Comparison of ENCODE assay signal across 8 cellular contexts in the genomic region with DNA sequence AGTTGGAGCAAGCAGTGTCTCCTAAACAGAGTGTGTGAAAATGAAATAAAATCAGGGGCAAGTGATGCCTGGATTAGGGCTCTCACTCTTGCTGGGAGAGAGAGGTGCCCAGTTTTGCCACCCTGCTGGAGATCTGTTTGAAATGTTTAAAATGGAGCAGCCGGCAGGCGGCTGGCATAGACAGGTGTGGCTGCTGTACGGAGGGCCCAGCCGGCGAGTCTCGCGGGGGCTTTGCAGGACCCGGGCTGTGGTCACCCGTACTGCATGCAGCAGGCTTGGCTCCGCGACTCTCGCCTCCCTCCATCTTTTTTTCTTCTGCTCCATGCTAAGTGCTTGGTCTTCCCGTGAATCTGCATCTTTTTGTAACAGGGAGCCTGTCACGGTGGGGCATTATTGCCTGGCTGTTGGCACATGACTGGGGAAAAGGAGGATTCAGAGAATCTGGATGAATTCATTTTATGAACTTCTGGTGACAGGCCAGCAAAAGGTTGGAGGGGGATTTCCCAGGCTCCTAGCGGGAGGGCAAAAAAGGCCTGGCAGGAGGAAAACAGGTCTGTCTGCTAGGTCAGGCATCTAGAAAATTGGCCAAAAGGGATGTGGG. TPM values are rescaled to one million over a fixed set of nuclear protein-coding genes. Genes with fewer than 3 reads are reported as not detected.
DNase-seq lines count a peak whose midpoint lies in the region; ATAC-seq, FAIRE-seq and TF ChIP-seq lines count a peak whose summit lies in the region.

No MANE protein-coding gene starts in this region.

- H3K36me3 ChIP-seq in BLaER1 treated with 17β-estradiol and CSF1 and Interleukin-3, amounts not matched to agents 10 nM and 100 nM, result peaks cover 0 to 28% (median 9%) of the 10 kb centered on the region in 11 experiments; a peak in 14 of 22 replicates
- H3K36me3 ChIP-seq in KMS-11 (ENCODE audit: insufficient read depth) (no peaks in the 10 kb centered on the region), bronchial epithelial cell (ENCODE audit: control insufficient read depth, insufficient read depth, low read length) (no peaks in the 10 kb centered on the region), HepG2 (replicated peaks in 1 of 2; ENCODE audit: control insufficient read depth in 1 of 2, insufficient read depth in 2 of 2, low read length in 2 of 2) (peaks cover 5 to 10% of the 10 kb centered on the region in 2 experiments), thyroid gland (no peaks in the 10 kb centered on the region)

- peak overlapping the region in 9 of 11 experiments; percentile 94 to 100 (median 98); a peak in 18 of 22 replicates for H3K27ac ChIP-seq in BLaER1 treated with 17β-estradiol and CSF1 and Interleukin-3, amounts not matched to agents 10 nM and 100 nM
- H3K27ac ChIP-seq in KMS-11 (no peak overlapping the region), HepG2 (ENCODE audit: extremely low read length, insufficient read depth, low read length) (peak overlapping the region; percentile 2), thyroid gland (peak overlapping the region; percentile 50 to 85 (median 82))

- H3K4me3 ChIP-seq in BLaER1 treated with 17β-estradiol and CSF1 and Interleukin-3, amounts not matched to agents 10 nM and 100 nM, result peak overlapping the region; percentile 81 to 100 (median 97)
- H3K4me3 ChIP-seq in KMS-11 (IDR thresholded peaks at IDR 0.05; ENCODE audit: insufficient read depth, low read depth, low read length) (no peak overlapping the region), bronchial epithelial cell (ENCODE audit: low read depth, low read length) (peak overlapping the region; percentile 54), HepG2 (replicated peaks in 1 of 3; ENCODE audit: insufficient read depth in 1 of 3, low read depth in 2 of 3, low read length in 3 of 3) (peak overlapping the region; percentile 76 to 94 (median 80)), thyroid gland (replicated peaks in 1 of 3) (peak overlapping the region; percentile 2 to 87 (median 62))

- TF ChIP-seq RAD21 in HepG2 (CRISPR knock-in tag; IDR thresholded peaks at IDR 0.05), result peak; percentile 26; the same call in 1 of the 2 replicates

- in situ Hi-C loops in HepG2 (cut with HindIII; ENCODE audit: extremely low pct_ligation_motif_present, low pct_unique_long_range_greater_than_20kb), result no loop called here

- TF ChIP-seq CTCF in KMS-11 (conservative IDR thresholded peaks at IDR 0.05; ENCODE audit: low read depth, low read length), result no peak
- no peak for TF ChIP-seq CTCF in bronchial epithelial cell (IDR thresholded peaks at IDR 0.05; ENCODE audit: insufficient read depth, low read length, severe bottlenecking)
- no peak for TF ChIP-seq CTCF in HepG2 (CRISPR knock-in tag; IDR thresholded peaks at IDR 0.05)
- TF ChIP-seq CTCF in thyroid gland (IDR thresholded peaks at IDR 0.05), result no peak

- BruUV-seq in HepG2 (replicated peaks; lab: Mats Ljungman, UMichigan), result no TSS peak

- no peaks in the 10 kb centered on the region; a peak in 2 of 22 replicates for H3K27me3 ChIP-seq in BLaER1 treated with 17β-estradiol and CSF1 and Interleukin-3, amounts not matched to agents 10 nM and 100 nM
- H3K27me3 ChIP-seq in KMS-11 (ENCODE audit: insufficient read depth, low read depth) (no peaks in the 10 kb centered on the region), bronchial epithelial cell (ENCODE audit: control insufficient read depth, insufficient read depth, low read length) (no peaks in the 10 kb centered on the region), HepG2 (ENCODE audit: control insufficient read depth in 1 of 2, insufficient read depth in 2 of 2, low read length in 2 of 2) (no peaks in the 10 kb centered on the region; a peak in 1 of 5 replicates), thyroid gland (no peaks in the 10 kb centered on the region)

- DNase-seq in bronchial epithelial cell (ENCODE audit: low read depth), result no peak
- no peak for DNase-seq in HepG2 (ENCODE audit: low spot score)
- DNase-seq in thyroid gland, result peak; percentile 46 to 62
- DNase-seq in HPDE6-E6E7 (ENCODE audit: extremely low spot score), result no peak

- FAIRE-seq in bronchial epithelial cell (lab: Jason Lieb, UNC) (no peak), HepG2 (lab: Jason Lieb, UNC) (no peak)

- H4K20me1 ChIP-seq in BLaER1 treated with 17β-estradiol and CSF1 and Interleukin-3, amounts not matched to agents 10 nM and 100 nM, result peaks cover 32 to 62% (median 58%) of the 10 kb centered on the region in 11 experiments; a peak in 21 of 22 replicates
- H4K20me1 ChIP-seq in KMS-11 (ENCODE audit: insufficient read depth), result no peaks in the 10 kb centered on the region
- H4K20me1 ChIP-seq in HepG2 (ENCODE audit: insufficient read depth, low read length), result peaks cover 59% of the 10 kb centered on the region

- peak overlapping the region; percentile 94 to 100 (median 98) for H3K9ac ChIP-seq in BLaER1 treated with 17β-estradiol and CSF1 and Interleukin-3, amounts not matched to agents 10 nM and 100 nM
- H3K9ac ChIP-seq in KMS-11, result no peak overlapping the region
- peak overlapping the region; percentile 81 for H3K9ac ChIP-seq in HepG2 (ENCODE audit: insufficient read depth, low read depth, low read length)

- H3K79me2 ChIP-seq in KMS-11 (ENCODE audit: insufficient read depth, low read depth) (no peaks in the 10 kb centered on the region; the same call in 1 of the 2 replicates), HepG2 (ENCODE audit: insufficient read depth, low read length) (peaks cover 64% of the 10 kb centered on the region)

- TF ChIP-seq POLR2A in HepG2 (IDR thresholded peaks at IDR 0.05; ENCODE audit: insufficient read depth in 1 of 2, low read depth in 2 of 2, low read length in 2 of 2) (0 out of 4 replicates have a peak, but pooled peaks of 1 of the 2 experiments have one; percentile 19), thyroid gland (IDR thresholded peaks at IDR 0.05) (no peak)

- TF ChIP-seq EP300 in HepG2 (IDR thresholded peaks at IDR 0.05; ENCODE audit: low read depth in 2 of 2, low read length in 2 of 2) (no peak), HepG2 (CRISPR knock-in tag; IDR thresholded peaks at IDR 0.05; ENCODE audit: borderline replicate concordance) (no peak)

- intact Hi-C loops in HepG2 (cut with micrococcal nuclease; ENCODE audit: unreplicated experiment) (no loop called here), thyroid gland (cut with DNase I) (no loop called here)

- peaks cover 0 to 9% (median 0%) of the 10 kb centered on the region in 11 experiments; a peak in 5 of 22 replicates for H3K9me3 ChIP-seq in BLaER1 treated with 17β-estradiol and CSF1 and Interleukin-3, amounts not matched to agents 10 nM and 100 nM (replicated peaks in 1 of 11)
- H3K9me3 ChIP-seq in HepG2 (ENCODE audit: low read length), result no peaks in the 10 kb centered on the region
- no peaks in the 10 kb centered on the region for H3K9me3 ChIP-seq in thyroid gland

- CTCF ChIA-PET in HepG2 (lab: Yijun Ruan, JAX; ENCODE audit: low intra/inter-chr PET ratio, low total read pairs), result no interaction called here

- ATAC-seq in HepG2 (peak; percentile 31), GM21723 (IDR thresholded peaks at IDR 0.05; ENCODE audit: unreplicated experiment) (no peak), HG03159 (IDR thresholded peaks at IDR 0.05; ENCODE audit: unreplicated experiment) (no peak)

- WGBS in HepG2 (ENCODE audit: low lambda C conversion rate), result 3% methylated on average over 15 of the region's 15 CpGs
- WGBS in thyroid gland, 2 donors, result 6 to 15% methylated on average over 9 to 15 of the region's 15 CpGs

- POLR2A ChIA-PET in HepG2 (lab: Yijun Ruan, JAX), result interaction anchor here (3.3 kb wide), 1 partner anchor 8 kb away, joined by 14 read pairs; no protein-coding TSS in a partner anchor

- H3K4me1 ChIP-seq in BLaER1 treated with 17β-estradiol and CSF1 and Interleukin-3, amounts not matched to agents 10 nM and 100 nM, result peaks cover 40 to 56% (median 54%) of the 10 kb centered on the region in 10 experiments
- H3K4me1 ChIP-seq in KMS-11 (ENCODE audit: low read depth, poor library complexity, severe bottlenecking), result peaks cover 19% of the 10 kb centered on the region
- peaks cover 68% of the 10 kb centered on the region for H3K4me1 ChIP-seq in HepG2 (ENCODE audit: insufficient read depth, low read length)
- H3K4me1 ChIP-seq in thyroid gland, result peaks cover 40% of the 10 kb centered on the region in 2 donors

- H3K4me2 ChIP-seq in BLaER1 treated with 17β-estradiol and CSF1 and Interleukin-3, amounts not matched to agents 10 nM and 100 nM, result peak overlapping the region; percentile 88 to 99 (median 95)
- peak overlapping the region; percentile 56 for H3K4me2 ChIP-seq in KMS-11
- peak overlapping the region; percentile 89 for H3K4me2 ChIP-seq in HepG2 (ENCODE audit: low read depth, low read length)

- H2AFZ ChIP-seq in KMS-11 (ENCODE audit: low read depth), result no peak overlapping the region
- no peak overlapping the region for H2AFZ ChIP-seq in HepG2 (ENCODE audit: low read length)

RNA-seq across cellular contexts. Expression of gene ZNRF1, which starts 1.8 kb away (rescaled TPM):
- total RNA-seq in bronchial epithelial cell (10.8 and 13.8 TPM in 2 replicates), HepG2 (2016; rRNA removed; fragmentation: Illumina TruSeq; extraction: Trizol) (32.3 and 43.9 TPM in 2 replicates), thyroid gland (10 to 100 TPM; 47.4 to 94.5 (median 57.4) TPM)
- total RNA-seq in HepG2 (2016; cell fraction: cytosol; rRNA removed; fragmentation: Illumina TruSeq; extraction: Trizol; ENCODE audit: low read depth), result 46.2 and 52.2 TPM in 2 replicates
- total RNA-seq in HepG2 (2016; cell fraction: insoluble cytoplasmic fraction; rRNA removed; fragmentation: Illumina TruSeq; extraction: Trizol), result 26.3 and 43.8 TPM in 2 replicates
- total RNA-seq in HepG2 (2016; cell fraction: membrane; rRNA removed; fragmentation: Illumina TruSeq; extraction: Trizol), result 73.9 and 84.0 TPM in 2 replicates
- total RNA-seq in HepG2 (2016; cell fraction: nucleus; rRNA removed; fragmentation: Illumina TruSeq; extraction: Trizol), result 34.9 and 38.5 TPM in 2 replicates
- 57.8 and 58.7 TPM in 2 replicates for polyA plus RNA-seq in HepG2 (2011; rRNA removed)
- 49.3 and 50.7 TPM in 2 replicates for polyA plus RNA-seq in HepG2 (2011; cell fraction: cytosol; rRNA removed)
- polyA plus RNA-seq in HepG2 (2011; cell fraction: nucleus; rRNA removed), result 53.8 and 60.6 TPM in 2 replicates
- polyA plus RNA-seq in HepG2 (2012), result 60.3 and 61.1 TPM in 2 replicates
- polyA plus RNA-seq in HepG2 (2016; cell fraction: cytosol; fragmentation: Illumina TruSeq; extraction: Trizol; ENCODE audit: low read depth), result 58.2 and 74.1 TPM in 2 replicates
- polyA plus RNA-seq in HepG2 (2016; cell fraction: insoluble cytoplasmic fraction; fragmentation: Illumina TruSeq; extraction: Trizol; ENCODE audit: low read depth), result 57.0 and 68.2 TPM in 2 replicates
- 93.8 and 103 TPM in 2 replicates for polyA plus RNA-seq in HepG2 (2016; cell fraction: membrane; fragmentation: Illumina TruSeq; extraction: Trizol; ENCODE audit: low read depth)
- polyA plus RNA-seq in HepG2 (2016; cell fraction: nucleus; fragmentation: Illumina TruSeq; extraction: Trizol; ENCODE audit: insufficient read depth, low read depth), result 95.3 and 97.7 TPM in 2 replicates
- 21.3 and 56.1 TPM in 2 replicates for polyA minus RNA-seq in HepG2 (2011; rRNA and poly(A)+ RNA removed; ENCODE audit: low replicate concordance)
- polyA minus RNA-seq in HepG2 (2011; cell fraction: cytosol; rRNA and poly(A)+ RNA removed), result 36.5 and 37.9 TPM in 2 replicates
- polyA minus RNA-seq in HepG2 (2011; cell fraction: nucleus; rRNA and poly(A)+ RNA removed), result 56.4 and 57.4 TPM in 2 replicates

RNA-seq across cellular contexts. Expression of gene WDR59, which starts 15.7 kb away (rescaled TPM):
- total RNA-seq in bronchial epithelial cell (7.6 and 12.5 TPM in 2 replicates), HepG2 (2016; rRNA removed; fragmentation: Illumina TruSeq; extraction: Trizol) (59.6 and 65.2 TPM in 2 replicates), thyroid gland (10 to 100 TPM; 40.2 to 55.8 (median 46.9) TPM)
- 39.7 and 43.0 TPM in 2 replicates for total RNA-seq in HepG2 (2016; cell fraction: cytosol; rRNA removed; fragmentation: Illumina TruSeq; extraction: Trizol; ENCODE audit: low read depth)
- 53.3 and 75.1 TPM in 2 replicates for total RNA-seq in HepG2 (2016; cell fraction: insoluble cytoplasmic fraction; rRNA removed; fragmentation: Illumina TruSeq; extraction: Trizol)
- total RNA-seq in HepG2 (2016; cell fraction: membrane; rRNA removed; fragmentation: Illumina TruSeq; extraction: Trizol), result 30.0 and 33.1 TPM in 2 replicates
- total RNA-seq in HepG2 (2016; cell fraction: nucleus; rRNA removed; fragmentation: Illumina TruSeq; extraction: Trizol), result 99.3 and 116 TPM in 2 replicates
- 305 and 306 TPM in 2 replicates for polyA plus RNA-seq in HepG2 (2011; rRNA removed)
- polyA plus RNA-seq in HepG2 (2011; cell fraction: cytosol; rRNA removed), result 138 and 145 TPM in 2 replicates
- polyA plus RNA-seq in HepG2 (2011; cell fraction: nucleus; rRNA removed), result 679 and 865 TPM in 2 replicates
- 137 and 153 TPM in 2 replicates for polyA plus RNA-seq in HepG2 (2012)
- 19.6 and 23.0 TPM in 2 replicates for polyA plus RNA-seq in HepG2 (2016; cell fraction: cytosol; fragmentation: Illumina TruSeq; extraction: Trizol; ENCODE audit: low read depth)
- 81.5 and 84.5 TPM in 2 replicates for polyA plus RNA-seq in HepG2 (2016; cell fraction: insoluble cytoplasmic fraction; fragmentation: Illumina TruSeq; extraction: Trizol; ENCODE audit: low read depth)
- 29.2 and 35.3 TPM in 2 replicates for polyA plus RNA-seq in HepG2 (2016; cell fraction: membrane; fragmentation: Illumina TruSeq; extraction: Trizol; ENCODE audit: low read depth)
- polyA plus RNA-seq in HepG2 (2016; cell fraction: nucleus; fragmentation: Illumina TruSeq; extraction: Trizol; ENCODE audit: insufficient read depth, low read depth), result 510 and 518 TPM in 2 replicates
- polyA minus RNA-seq in HepG2 (2011; rRNA and poly(A)+ RNA removed; ENCODE audit: low replicate concordance), result 88.4 and 308 TPM in 2 replicates
- polyA minus RNA-seq in HepG2 (2011; cell fraction: cytosol; rRNA and poly(A)+ RNA removed), result 73.9 and 99.1 TPM in 2 replicates
- 316 and 324 TPM in 2 replicates for polyA minus RNA-seq in HepG2 (2011; cell fraction: nucleus; rRNA and poly(A)+ RNA removed)

Comparison
In these comparisons a context has a peak if more than half of its experiments do, and no peak if none do; other contexts are left out.
1. DNase-seq: peak in thyroid gland (2 of 2); none in bronchial epithelial cell (single experiment), HepG2 (single experiment) and HPDE6-E6E7 (single experiment).
2. Peak in every context shown above with its lines, with median percentiles within 50 percentile points of each other: H3K4me2 ChIP-seq.